Comparison of ENCODE assay signal across 8 cellular contexts in genomic region chr3:43285644-43286043, GRCh38. TPM values are rescaled to one million over a fixed set of nuclear protein-coding genes. Genes with fewer than 3 reads are reported as not detected.
DNase-seq lines count a peak whose midpoint lies in the region; ATAC-seq and TF ChIP-seq lines count a peak whose summit lies in the region.

No MANE protein-coding gene starts in this region.

- peaks cover 15% of the 10 kb centered on the region for H3K36me3 Mint-ChIP-seq in Calu3 (ENCODE audit: insufficient read depth, unreplicated experiment)

- H3K27ac ChIP-seq in OCI-LY1 (ENCODE audit: low read depth, low read length, poor library complexity, severe bottlenecking), result no peak overlapping the region
- peak overlapping the region; percentile 86 to 96 (median 90) for H3K27ac ChIP-seq in esophagus muscularis mucosa (replicated peaks in 1 of 4)
- H3K27ac ChIP-seq in ovary, result peak overlapping the region in 1 of 2 donors; percentile 91

- H3F3A ChIP-seq in OCI-LY1 (ENCODE audit: insufficient read depth, low read length), result no peaks in the 10 kb centered on the region

- no peaks in the 10 kb centered on the region for H4K20me1 ChIP-seq in OCI-LY1 (ENCODE audit: insufficient read depth, low read length)

- CTCF ChIA-PET in Calu3 (lab: Charles Lee), result interaction anchor here (0.6 to 1.8 kb wide), 4 partner anchors 9 to 324 kb away, joined by 3 to 4 read pairs (median 4); no protein-coding TSS in a partner anchor
- CTCF ChIA-PET in HEK293T (lab: Yijun Ruan, JAX), result interaction anchor here (0.5 to 1.2 kb wide), 2 partner anchors 12 to 217 kb away, joined by 3 read pairs; no protein-coding TSS in a partner anchor

- H3K4me3 ChIP-seq in OCI-LY1 (ENCODE audit: low read depth, low read length, poor library complexity, severe bottlenecking), result peak overlapping the region; percentile 62
- H3K4me3 ChIP-seq in esophagus muscularis mucosa, result peak overlapping the region; percentile 62 to 92 (median 70)
- peak overlapping the region; percentile 60 for H3K4me3 ChIP-seq in ovary

- no peak for TF ChIP-seq EP300 in esophagus muscularis mucosa (IDR thresholded peaks at IDR 0.05)
- TF ChIP-seq EP300 in ovary (IDR thresholded peaks at IDR 0.05), result no peak

- TF ChIP-seq CTCF in Calu3 (IDR thresholded peaks at IDR 0.05; ENCODE audit: unreplicated experiment) (no peak), OCI-LY1 (IDR thresholded peaks at IDR 0.05; ENCODE audit: low read length) (no peak), esophagus muscularis mucosa (IDR thresholded peaks at IDR 0.05) (no peak), ovary (IDR thresholded peaks at IDR 0.05) (no peak)

- H3K79me2 ChIP-seq in OCI-LY1 (ENCODE audit: insufficient read depth, low read length), result peaks cover 31% of the 10 kb centered on the region

- H3K36me3 ChIP-seq in OCI-LY1 (ENCODE audit: insufficient read depth, low read length) (no peaks in the 10 kb centered on the region), esophagus muscularis mucosa (no peaks in the 10 kb centered on the region), ovary (no peaks in the 10 kb centered on the region)

- peaks cover 36% of the 10 kb centered on the region for H3K4me1 ChIP-seq in OCI-LY1 (ENCODE audit: insufficient read depth, low read length, severe bottlenecking)
- H3K4me1 ChIP-seq in esophagus muscularis mucosa, result peaks cover 29 to 43% (median 41%) of the 10 kb centered on the region in 4 donors
- peaks cover 10% of the 10 kb centered on the region for H3K4me1 ChIP-seq in ovary (ENCODE audit: insufficient read depth)

- H3K27ac Mint-ChIP-seq in Calu3 (ENCODE audit: unreplicated experiment), result peak overlapping the region; percentile 79

- BruUV-seq in Calu3 (replicated peaks; lab: Mats Ljungman, UMichigan), result no TSS peak

- TF ChIP-seq POLR2A in esophagus muscularis mucosa (IDR thresholded peaks at IDR 0.05; ENCODE audit: low read depth) (no peak), ovary (IDR thresholded peaks at IDR 0.05) (no peak)

- peak overlapping the region; percentile 45 for H3K9ac ChIP-seq in OCI-LY1 (ENCODE audit: low read length)

- H3K4me1 Mint-ChIP-seq in Calu3 (ENCODE audit: low read depth, unreplicated experiment), result peaks cover 24% of the 10 kb centered on the region

- H3K27me3 ChIP-seq in OCI-LY1 (ENCODE audit: insufficient read depth, low read length), result no peaks in the 10 kb centered on the region
- no peaks in the 10 kb centered on the region for H3K27me3 ChIP-seq in esophagus muscularis mucosa
- H3K27me3 ChIP-seq in ovary, result no peaks in the 10 kb centered on the region

- POLR2A ChIA-PET in HEK293T (lab: Yijun Ruan, JAX), result interaction anchor here (1.2 kb wide), 1 partner anchor 9 kb away, joined by 3 read pairs; no protein-coding TSS in a partner anchor

- H3K27me3 Mint-ChIP-seq in Calu3 (ENCODE audit: unreplicated experiment), result no peaks in the 10 kb centered on the region

- no peak for DNase-seq in Calu3
- DNase-seq in esophagus muscularis mucosa (ENCODE audit: extremely low spot score), result no peak
- peak; percentile 17 to 42 (median 31) for DNase-seq in ovary
- DNase-seq in HEK293T (ENCODE audit: extremely low spot score), result no peak
- DNase-seq in hepatic stellate cell (ENCODE audit: low spot score), result no peak
- no peak for DNase-seq in dedifferentiated amniotic fluid mesenchymal stem cell (ENCODE audit: extremely low spot score)

- intact Hi-C loops in Calu3 (cut with micrococcal nuclease; ENCODE audit: unreplicated experiment) (loop anchor here (5.0 kb wide), 1 partner anchor 123 kb away; no protein-coding TSS in a partner anchor), esophagus muscularis mucosa (cut with DNase I) (loop anchor here (10.0 kb wide), 2 partner anchors 121 to 219 kb away; no protein-coding TSS in a partner anchor), ovary (cut with DNase I) (no loop called here)

- no peaks in the 10 kb centered on the region for H3K9me3 Mint-ChIP-seq in Calu3 (ENCODE audit: low read depth, unreplicated experiment)

- H3K4me2 ChIP-seq in OCI-LY1 (ENCODE audit: low read length), result peak overlapping the region; percentile 58

- peak overlapping the region; percentile 77 for H3K4me3 Mint-ChIP-seq in Calu3 (ENCODE audit: low read depth, unreplicated experiment)

- H3K9me3 ChIP-seq in OCI-LY1 (ENCODE audit: low read length) (no peaks in the 10 kb centered on the region), esophagus muscularis mucosa (no peaks in the 10 kb centered on the region), ovary (no peaks in the 10 kb centered on the region)

- H3K9me2 ChIP-seq in OCI-LY1 (ENCODE audit: low read depth, low read length), result no peaks in the 10 kb centered on the region

- peak overlapping the region; percentile 81; the same call in 1 of the 2 replicates for H2AFZ ChIP-seq in OCI-LY1 (ENCODE audit: low read length)

- WGBS in esophagus muscularis mucosa, result 39% methylated on average over 9 of the region's 11 CpGs
- WGBS in ovary, 3 donors, result 57 to 59% (median 58%) methylated on average over 11 of the region's 11 CpGs

- no peak for ATAC-seq in HG02623 (IDR thresholded peaks at IDR 0.05; ENCODE audit: unreplicated experiment)

TF ChIP-seq in HEK293T, 16 proteins besides CTCF, POLR2A, EP300 and RAD21:
- TF ChIP-seq ELF4 (IDR thresholded peaks at IDR 0.05), result no peak
- no peak for TF ChIP-seq LEF1 (IDR thresholded peaks at IDR 0.05; ENCODE audit: borderline replicate concordance)
- TF ChIP-seq CTBP1 (IDR thresholded peaks at IDR 0.05; ENCODE audit: borderline replicate concordance), result no peak
- no peak for TF ChIP-seq ZNF384 (IDR thresholded peaks at IDR 0.05)
- no peak for TF ChIP-seq SP1 (IDR thresholded peaks at IDR 0.05)
- no peak for TF ChIP-seq FOXM1 (IDR thresholded peaks at IDR 0.05; ENCODE audit: borderline replicate concordance)
- TF ChIP-seq SUZ12 (IDR thresholded peaks at IDR 0.05), result no peak
- TF ChIP-seq, protein P1, sequence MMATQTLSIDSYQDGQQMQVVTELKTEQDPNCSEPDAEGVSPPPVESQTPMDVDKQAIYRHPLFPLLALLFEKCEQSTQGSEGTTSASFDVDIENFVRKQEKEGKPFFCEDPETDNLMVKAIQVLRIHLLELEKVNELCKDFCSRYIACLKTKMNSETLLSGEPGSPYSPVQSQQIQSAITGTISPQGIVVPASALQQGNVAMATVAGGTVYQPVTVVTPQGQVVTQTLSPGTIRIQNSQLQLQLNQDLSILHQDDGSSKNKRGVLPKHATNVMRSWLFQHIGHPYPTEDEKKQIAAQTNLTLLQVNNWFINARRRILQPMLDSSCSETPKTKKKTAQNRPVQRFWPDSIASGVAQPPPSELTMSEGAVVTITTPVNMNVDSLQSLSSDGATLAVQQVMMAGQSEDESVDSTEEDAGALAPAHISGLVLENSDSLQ (IDR thresholded peaks at IDR 0.05), result no peak
- TF ChIP-seq NFRKB (IDR thresholded peaks at IDR 0.05), result no peak
- no peak for TF ChIP-seq ARNT (IDR thresholded peaks at IDR 0.05)
- TF ChIP-seq L3MBTL2 (conservative IDR thresholded peaks at IDR 0.05), result no peak
- no peak for TF ChIP-seq FOXK2 (IDR thresholded peaks at IDR 0.05)
- TF ChIP-seq HDGF (IDR thresholded peaks at IDR 0.05; ENCODE audit: borderline replicate concordance), result no peak
- no peak for TF ChIP-seq FOXA1 (IDR thresholded peaks at IDR 0.05)
- TF ChIP-seq BHLHE40 (IDR thresholded peaks at IDR 0.05; ENCODE audit: borderline replicate concordance), result no peak
- no peak for TF ChIP-seq TARDBP (IDR thresholded peaks at IDR 0.05)

RNA-seq across cellular contexts. Expression of gene SNRK, which starts 0.7 kb away (rescaled TPM):
- total RNA-seq in Calu3 (2022) (21.0 and 21.8 TPM in 2 replicates), esophagus muscularis mucosa (10 to 100 TPM; 30.7 to 50.4 (median 45.8) TPM), ovary (10 to 100 TPM; 21.8 to 52.1 (median 35.0) TPM)
- polyA plus RNA-seq in ovary, result 10 to 100 TPM; 19.0 to 22.0 TPM

Comparison
In these comparisons a context has a peak if more than half of its experiments do, and no peak if none do; other contexts are left out.
1. DNase-seq: peak in ovary (5 of 5); none in Calu3 (single experiment), esophagus muscularis mucosa (single experiment), HEK293T (single experiment), hepatic stellate cell (single experiment) and dedifferentiated amniotic fluid mesenchymal stem cell (single experiment).
2. intact Hi-C loops: an anchor here in Calu3 (5.0 kb wide) and esophagus muscularis mucosa (10.0 kb wide); none called in ovary.
3. Peak in every context shown above with its lines, with median percentiles within 50 percentile points of each other: H3K4me3 ChIP-seq.